ENCODE assay signal across 28 cellular contexts in genomic region chr13:81089758-81090157, GRCh38.
"Had no signal": no experiment of that assay in that cellular context is flagged by ENCODE, and none has a peak within 500 bp of the region (broad histone marks: within the 10 kb centered on the region; RNA-seq: fewer than 3 reads in every experiment).

No MANE protein-coding gene starts in this region.

- H3K36me3 Mint-ChIP-seq: memory B cell; naive thymus-derived CD4-positive, alpha-beta T cell; neural progenitor cell had no signal

- H3K4me3 Mint-ChIP-seq: effector memory CD8-positive, alpha-beta T cell; memory B cell; nephron; neural progenitor cell; stimulated activated naive CD8-positive, alpha-beta T cell treated with anti-CD3 and anti-CD28 coated beads, Interleukin-15, amount 100 ng/mL, for 72 hours had no signal

- H3K27ac ChIP-seq: coronary artery, neural progenitor cell, parathyroid adenoma, prostate gland, sigmoid colon, suprapubic skin, transverse colon, upper lobe of right lung, uterus had no signal

- H2AFZ ChIP-seq: neural progenitor cell, parathyroid adenoma had no signal

- H3K9ac ChIP-seq: neural progenitor cell, parathyroid adenoma had no signal

- H3K9me3 ChIP-seq: prostate gland, sigmoid colon, suprapubic skin, transverse colon, upper lobe of right lung, uterus had no signal

- DNase-seq: dermis blood vessel endothelial cell; effector memory CD8-positive, alpha-beta T cell; head of caudate nucleus; kidney glomerular epithelial cell; naive thymus-derived CD4-positive, alpha-beta T cell; right cardiac atrium; sigmoid colon; small intestine; stimulated activated CD4-positive, alpha-beta T cell treated with anti-CD3 and anti-CD28 coated beads, Interleukin-15, amount 100 ng/mL, for 24 hours; stimulated activated CD4-positive, alpha-beta T cell treated with anti-CD3 and anti-CD28 coated beads, Interleukin-2, amount 100 ng/mL, for 48 hours; stimulated activated CD8-positive, alpha-beta memory T cell treated with anti-CD3 and anti-CD28 coated beads, Interleukin-4, amount 100 ng/mL, for 48 hours; stimulated activated naive CD4-positive, alpha-beta T cell; stimulated activated naive CD8-positive, alpha-beta T cell treated with anti-CD3 and anti-CD28 coated beads, Interleukin-15, amount 100 ng/mL, for 72 hours; transverse colon; upper lobe of right lung; uterus had no signal

- H3K9me3 Mint-ChIP-seq: nephron; neural progenitor cell; stimulated activated naive CD8-positive, alpha-beta T cell treated with anti-CD3 and anti-CD28 coated beads, Interleukin-15, amount 100 ng/mL, for 72 hours had no signal

- H3K27ac Mint-ChIP-seq: effector memory CD8-positive, alpha-beta T cell; memory B cell; naive thymus-derived CD4-positive, alpha-beta T cell; neural progenitor cell; stimulated activated naive CD8-positive, alpha-beta T cell treated with anti-CD3 and anti-CD28 coated beads, Interleukin-15, amount 100 ng/mL, for 72 hours had no signal

- H3K36me3 ChIP-seq: neural progenitor cell, prostate gland, sigmoid colon, suprapubic skin, transverse colon, upper lobe of right lung, uterus had no signal

- H3K4me1 Mint-ChIP-seq: memory B cell; naive thymus-derived CD4-positive, alpha-beta T cell; stimulated activated naive CD8-positive, alpha-beta T cell treated with anti-CD3 and anti-CD28 coated beads, Interleukin-15, amount 100 ng/mL, for 72 hours had no signal

- H3K4me3 ChIP-seq: coronary artery, lung, neural progenitor cell, prostate gland, sigmoid colon, suprapubic skin, transverse colon, upper lobe of right lung, uterus had no signal

- H3K79me2 ChIP-seq: parathyroid adenoma had no signal

- H3K4me2 ChIP-seq: neural progenitor cell had no signal

- FAIRE-seq: endometrium, frontal cortex, islet of Langerhans, small intestine had no signal

- H3K27me3 ChIP-seq: neural progenitor cell, sigmoid colon, suprapubic skin, transverse colon, upper lobe of right lung, uterus had no signal

- H3K27me3 Mint-ChIP-seq: effector memory CD8-positive, alpha-beta T cell; memory B cell; naive thymus-derived CD4-positive, alpha-beta T cell; stimulated activated naive CD8-positive, alpha-beta T cell treated with anti-CD3 and anti-CD28 coated beads, Interleukin-15, amount 100 ng/mL, for 72 hours had no signal

- H3K4me1 ChIP-seq: neural progenitor cell, parathyroid adenoma, prostate gland, sigmoid colon, suprapubic skin, transverse colon, upper lobe of right lung, uterus had no signal

- ATAC-seq: effector memory CD8-positive, alpha-beta T cell; left lobe of liver; naive thymus-derived CD4-positive, alpha-beta T cell; right cardiac atrium; stimulated activated naive CD8-positive, alpha-beta T cell treated with anti-CD3 and anti-CD28 coated beads, Interleukin-15, amount 100 ng/mL, for 72 hours; upper lobe of right lung had no signal
